ENCODE assay signal across 8 cellular contexts in the genomic region with DNA sequence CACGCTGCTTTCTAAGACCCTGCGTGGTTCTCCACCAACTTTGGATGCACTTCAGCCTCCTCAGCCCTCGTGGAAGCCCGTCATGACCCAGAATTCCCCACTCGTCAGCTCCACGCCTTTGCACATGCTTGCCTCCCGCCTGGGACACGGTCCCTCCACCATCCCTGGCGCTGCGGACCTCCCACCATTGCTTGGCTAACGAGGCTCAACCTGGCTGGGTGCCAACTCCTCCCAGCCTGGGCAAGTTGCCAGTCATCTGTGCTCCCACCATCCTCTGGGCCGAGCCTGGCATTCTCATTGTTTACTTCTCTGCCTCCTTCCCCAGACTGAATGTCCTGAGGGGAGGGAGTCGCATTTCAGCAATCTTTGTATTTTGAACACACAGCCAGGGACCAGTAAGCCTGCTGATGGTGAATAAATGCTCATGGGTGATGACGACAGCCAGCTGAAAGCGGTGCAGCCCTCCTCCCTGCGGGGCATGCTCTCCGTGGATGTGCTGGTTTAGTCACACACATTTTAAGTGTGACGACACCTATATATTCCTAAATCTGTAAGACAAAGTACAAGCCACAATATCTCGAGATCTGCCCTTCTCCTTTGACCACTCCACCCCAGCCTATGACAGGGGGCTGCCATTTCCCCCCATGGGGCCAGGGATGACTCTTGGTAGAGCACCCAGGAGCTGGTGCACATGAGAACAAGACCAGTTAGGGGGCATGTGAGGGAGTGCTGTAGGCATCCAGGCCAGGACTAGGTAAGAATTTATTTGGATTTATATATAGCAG. TPM values are rescaled to one million over a fixed set of nuclear protein-coding genes. Genes with fewer than 3 reads are reported as not detected.
DNase-seq lines count a peak whose midpoint lies in the region; ATAC-seq and TF ChIP-seq lines count a peak whose summit lies in the region.

No MANE protein-coding gene starts in this region.

- H2BK15ac ChIP-seq in mesenchymal stem cell (ENCODE audit: low read depth, poor library complexity, severe bottlenecking) = no peak overlapping the region

- H2BK12ac ChIP-seq in mesenchymal stem cell (ENCODE audit: low read length in 2 of 2) = no peak overlapping the region

- H3K4me1 ChIP-seq in Peyer's patch (peaks cover 0 to 15% (median 3%) of the 10 kb centered on the region in 4 donors), mesenchymal stem cell (ENCODE audit: control insufficient read depth, insufficient read depth, low read depth, low read length) (peaks cover 9% of the 10 kb centered on the region), upper lobe of left lung (peaks cover 10 to 20% (median 13%) of the 10 kb centered on the region in 4 donors)

- H3K27ac ChIP-seq in Peyer's patch = peak overlapping the region; percentile 38 to 63 (median 50)
- peak overlapping the region; percentile 48 for H3K27ac ChIP-seq in mesenchymal stem cell (ENCODE audit: low read length, poor library complexity, severe bottlenecking)
- peak overlapping the region; percentile 20 to 48 (median 30) for H3K27ac ChIP-seq in upper lobe of left lung

- H3K9ac ChIP-seq in mesenchymal stem cell (ENCODE audit: low read length) = peak overlapping the region; percentile 76

- H3K36me3 ChIP-seq in Peyer's patch = no peaks in the 10 kb centered on the region
- peaks cover 0 to 5% of the 10 kb centered on the region in 2 experiments for H3K36me3 ChIP-seq in mesenchymal stem cell (ENCODE audit: control insufficient read depth in 1 of 2, insufficient read depth in 2 of 2, low read depth in 1 of 2, low read length in 2 of 2)
- no peaks in the 10 kb centered on the region for H3K36me3 ChIP-seq in upper lobe of left lung

- ATAC-seq in GM21825 (IDR thresholded peaks at IDR 0.05; ENCODE audit: unreplicated experiment) (peak; percentile 38), upper lobe of left lung (ENCODE audit: low FRiP score in 2 of 2) (peak; percentile 73 to 82)

- no peak overlapping the region for H2BK5ac ChIP-seq in mesenchymal stem cell (ENCODE audit: low read depth, low read length, poor library complexity, severe bottlenecking)

- no peak overlapping the region for H2AFZ ChIP-seq in mesenchymal stem cell (ENCODE audit: low read depth, low read length)

- H3K18ac ChIP-seq in mesenchymal stem cell (ENCODE audit: low read depth in 1 of 2, low read length in 2 of 2) = peak overlapping the region in 1 of 2 experiments; percentile 67

- H3K9me3 Mint-ChIP-seq in IgD-negative memory B cell = no peaks in the 10 kb centered on the region

- TF ChIP-seq POLR2A in Peyer's patch (IDR thresholded peaks at IDR 0.05) (no peak), upper lobe of left lung (IDR thresholded peaks at IDR 0.05) (no peak)

- H3K4me3 ChIP-seq in Peyer's patch = peak overlapping the region in 3 of 4 donors; percentile 3 to 26 (median 8)
- peak overlapping the region in 1 of 2 experiments; percentile 55 for H3K4me3 ChIP-seq in mesenchymal stem cell (ENCODE audit: insufficient read depth in 1 of 2, low read depth in 1 of 2, low read length in 2 of 2)
- H3K4me3 ChIP-seq in upper lobe of left lung = no peak overlapping the region

- H3K23ac ChIP-seq in mesenchymal stem cell (ENCODE audit: low read length in 2 of 2) = no peak overlapping the region

- H3K9me3 ChIP-seq in Peyer's patch (no peaks in the 10 kb centered on the region), mesenchymal stem cell (ENCODE audit: control insufficient read depth, low read length) (no peaks in the 10 kb centered on the region), upper lobe of left lung (no peaks in the 10 kb centered on the region)

- peak overlapping the region in 2 of 3 donors; percentile 10 to 90 for H3K27ac Mint-ChIP-seq in IgD-negative memory B cell

- DNase-seq in GM04504 (ENCODE audit: low read depth) (peak; percentile 75), Peyer's patch (peak; percentile 45 to 80 (median 75)), ecto neural progenitor cell (ENCODE audit: low spot score) (peak; percentile 40), mesenchymal stem cell (peak; percentile 44), upper lobe of left lung (peak; percentile 56 to 68), activated gamma-delta T cell (lab: John Stamatoyannopoulos, UW) (no peak)

- TF ChIP-seq CTCF in Peyer's patch (IDR thresholded peaks at IDR 0.05) (no peak), upper lobe of left lung (IDR thresholded peaks at IDR 0.05) (no peak)

- peaks cover 6% of the 10 kb centered on the region for H3K36me3 Mint-ChIP-seq in IgD-negative memory B cell

- H3K4me1 Mint-ChIP-seq in IgD-negative memory B cell = peaks cover 30 to 39% (median 37%) of the 10 kb centered on the region in 3 donors

- peak overlapping the region; percentile 54 for H2AK5ac ChIP-seq in mesenchymal stem cell (ENCODE audit: low read length, severe bottlenecking)

- H3K27me3 ChIP-seq in Peyer's patch = no peaks in the 10 kb centered on the region
- H3K27me3 ChIP-seq in mesenchymal stem cell (ENCODE audit: control insufficient read depth in 1 of 2, insufficient read depth in 1 of 2, low read length in 2 of 2) = no peaks in the 10 kb centered on the region
- no peaks in the 10 kb centered on the region for H3K27me3 ChIP-seq in upper lobe of left lung

- peak overlapping the region in 1 of 2 experiments; percentile 4 for H3K14ac ChIP-seq in mesenchymal stem cell (ENCODE audit: low read length in 2 of 2)

- no peak overlapping the region for H3K4me2 ChIP-seq in mesenchymal stem cell (ENCODE audit: low read length, poor library complexity, severe bottlenecking)

- 84% methylated on average over 18 of the region's 19 CpGs for WGBS in mesenchymal stem cell
- WGBS in upper lobe of left lung, 2 donors = 22 to 25% methylated on average over 18 to 19 of the region's 19 CpGs

- no peaks in the 10 kb centered on the region for H3K27me3 Mint-ChIP-seq in IgD-negative memory B cell

- TF ChIP-seq EP300 in upper lobe of left lung (IDR thresholded peaks at IDR 0.05) = peak in 1 of 4 donors; percentile 82

- no peak overlapping the region for H2BK120ac ChIP-seq in mesenchymal stem cell (ENCODE audit: low read depth, low read length)

- peak overlapping the region; percentile 35 for H4K8ac ChIP-seq in mesenchymal stem cell (ENCODE audit: low read length)

- H3K4me3 Mint-ChIP-seq in IgD-negative memory B cell = peak overlapping the region in 3 of 4 donors; percentile 52 to 92 (median 88)

- peak overlapping the region; percentile 47 for H4K91ac ChIP-seq in mesenchymal stem cell (ENCODE audit: low read length)

- H3K79me1 ChIP-seq in mesenchymal stem cell (replicated peaks; ENCODE audit: low read length, poor library complexity, severe bottlenecking) = peaks cover 25% of the 10 kb centered on the region

- H3K4ac ChIP-seq in mesenchymal stem cell (ENCODE audit: low read depth in 1 of 2, low read length in 2 of 2) = peak overlapping the region in 1 of 2 experiments; percentile 63

RNA-seq across cellular contexts. Expression of a gene that starts 37.6 kb away (rescaled TPM):
- 1.5 TPM for polyA plus RNA-seq in IgD-negative memory B cell
- total RNA-seq in Peyer's patch = 1 to 10 TPM in 3 of 4 donors, under 1 TPM in 1; 0.70 to 6.6 (median 3.6) TPM
- polyA plus RNA-seq in mesenchymal stem cell (2013, experiment 1 of 2) = 0.64 TPM
- polyA plus RNA-seq in mesenchymal stem cell (2013, experiment 2 of 2) = 0.71 TPM
- 10 to 100 TPM in 1 of 6 donors, 1 to 10 TPM in 5; 3.1 to 10.5 (median 7.9) TPM for total RNA-seq in upper lobe of left lung

Comparison
In these comparisons a context has a peak if more than half of its experiments do, and no peak if none do; other contexts are left out.
1. H3K4me3 ChIP-seq: peak in Peyer's patch (3 of 4); none in upper lobe of left lung (0 of 4).
2. Peak in every context shown above with its lines, with median percentiles within 50 percentile points of each other: H3K27ac ChIP-seq.